In genomic region chr15:43187544-43188155, GRCh38 we compare ENCODE assay signal across 8 cellular contexts. TPM values are rescaled to one million over a fixed set of nuclear protein-coding genes. Genes with fewer than 3 reads are reported as not detected.
DNase-seq lines count a peak whose midpoint lies in the region; ATAC-seq, FAIRE-seq and TF ChIP-seq lines count a peak whose summit lies in the region.

No MANE protein-coding gene starts in this region.

- TF ChIP-seq POLR2A in GM12892 (IDR thresholded peaks at IDR 0.05; ENCODE audit: low read depth, low read length): no peak

- no peak overlapping the region for H3K27ac Mint-ChIP-seq in activated naive CD8-positive, alpha-beta T cell treated with anti-CD3 and anti-CD28 coated beads, Interleukin-2, amount 10 ng/mL, durations not matched to agents 7 days and 5 days
- no peak overlapping the region for H3K27ac Mint-ChIP-seq in activated naive CD8-positive, alpha-beta T cell treated with anti-CD3 and anti-CD28 coated beads, Interleukin-2, amount 50 U/mL, for 24 hours

- ATAC-seq in activated naive CD8-positive, alpha-beta T cell treated with anti-CD3 and anti-CD28 coated beads, Interleukin-2, amount 10 ng/mL, durations not matched to agents 7 days and 5 days (ENCODE audit: low read depth): no peak
- ATAC-seq in activated naive CD8-positive, alpha-beta T cell treated with anti-CD3 and anti-CD28 coated beads, Interleukin-2, amount 50 U/mL, for 24 hours: no peak
- ATAC-seq in GM18519 (IDR thresholded peaks at IDR 0.05; ENCODE audit: low FRiP score, unreplicated experiment): no peak

- peaks cover 16% of the 10 kb centered on the region for H3K36me3 Mint-ChIP-seq in activated naive CD8-positive, alpha-beta T cell treated with anti-CD3 and anti-CD28 coated beads, Interleukin-2, amount 10 ng/mL, durations not matched to agents 7 days and 5 days
- peaks cover 17% of the 10 kb centered on the region for H3K36me3 Mint-ChIP-seq in activated naive CD8-positive, alpha-beta T cell treated with anti-CD3 and anti-CD28 coated beads, Interleukin-2, amount 50 U/mL, for 24 hours (ENCODE audit: low read depth)

- H3K27me3 Mint-ChIP-seq in activated naive CD8-positive, alpha-beta T cell treated with anti-CD3 and anti-CD28 coated beads, Interleukin-2, amount 10 ng/mL, durations not matched to agents 7 days and 5 days: no peaks in the 10 kb centered on the region
- H3K27me3 Mint-ChIP-seq in activated naive CD8-positive, alpha-beta T cell treated with anti-CD3 and anti-CD28 coated beads, Interleukin-2, amount 50 U/mL, for 24 hours: no peaks in the 10 kb centered on the region

- H3K9me3 Mint-ChIP-seq in activated naive CD8-positive, alpha-beta T cell treated with anti-CD3 and anti-CD28 coated beads, Interleukin-2, amount 10 ng/mL, durations not matched to agents 7 days and 5 days: no peaks in the 10 kb centered on the region
- no peaks in the 10 kb centered on the region for H3K9me3 Mint-ChIP-seq in activated naive CD8-positive, alpha-beta T cell treated with anti-CD3 and anti-CD28 coated beads, Interleukin-2, amount 50 U/mL, for 24 hours

- no peak for DNase-seq in activated naive CD8-positive, alpha-beta T cell treated with anti-CD3 and anti-CD28 coated beads, Interleukin-2, amount 10 ng/mL, durations not matched to agents 7 days and 5 days
- DNase-seq in activated naive CD8-positive, alpha-beta T cell treated with anti-CD3 and anti-CD28 coated beads, Interleukin-2, amount 50 U/mL, for 24 hours: no peak
- DNase-seq in NCI-H1694 (lab: John Stamatoyannopoulos, UW): peak; percentile 21
- DNase-seq in amniotic stem cell (lab: John Stamatoyannopoulos, UW): peak; percentile 31
- DNase-seq in kidney glomerular epithelial cell (lab: John Stamatoyannopoulos, UW): peak; percentile 43
- no peak for DNase-seq in GM12892 (ENCODE audit: insufficient read length)
- no peak for DNase-seq in UCSD-AML1 (lab: John Stamatoyannopoulos, UW; ENCODE audit: unreplicated experiment)

- no peak for FAIRE-seq in GM12892 (lab: Jason Lieb, UNC)

- peak overlapping the region; percentile 39 for H3K4me3 Mint-ChIP-seq in activated naive CD8-positive, alpha-beta T cell treated with anti-CD3 and anti-CD28 coated beads, Interleukin-2, amount 10 ng/mL, durations not matched to agents 7 days and 5 days
- no peak overlapping the region for H3K4me3 Mint-ChIP-seq in activated naive CD8-positive, alpha-beta T cell treated with anti-CD3 and anti-CD28 coated beads, Interleukin-2, amount 50 U/mL, for 24 hours

- H3K4me1 Mint-ChIP-seq in activated naive CD8-positive, alpha-beta T cell treated with anti-CD3 and anti-CD28 coated beads, Interleukin-2, amount 10 ng/mL, durations not matched to agents 7 days and 5 days: peaks cover 26% of the 10 kb centered on the region
- H3K4me1 Mint-ChIP-seq in activated naive CD8-positive, alpha-beta T cell treated with anti-CD3 and anti-CD28 coated beads, Interleukin-2, amount 50 U/mL, for 24 hours: peaks cover 17% of the 10 kb centered on the region

- POLR2A ChIA-PET in activated naive CD8-positive, alpha-beta T cell treated with anti-CD3 and anti-CD28 coated beads, Interleukin-2, amount 10 ng/mL, durations not matched to agents 7 days and 5 days (lab: Charles Lee): no interaction called here

RNA-seq across cellular contexts. Expression of gene CCNDBP1, which starts 2.4 kb away (rescaled TPM):
- total RNA-seq in activated naive CD8-positive, alpha-beta T cell treated with anti-CD3 and anti-CD28 coated beads, Interleukin-2, amount 10 ng/mL, durations not matched to agents 7 days and 5 days: 10 to 100 TPM; 80.4 to 86.5 TPM
- polyA plus RNA-seq in GM12892 (2012; ENCODE audit: missing spikeins): 45.6 TPM

RNA-seq across cellular contexts. Expression of gene EPB42, which starts 33.2 kb away (rescaled TPM):
- not detected for total RNA-seq in activated naive CD8-positive, alpha-beta T cell treated with anti-CD3 and anti-CD28 coated beads, Interleukin-2, amount 10 ng/mL, durations not matched to agents 7 days and 5 days
- not detected for polyA plus RNA-seq in GM12892 (2012; ENCODE audit: missing spikeins)

RNA-seq across cellular contexts. Expression of gene TMEM62, which starts 54.3 kb away (rescaled TPM):
- 10 to 100 TPM; 23.3 to 28.1 TPM for total RNA-seq in activated naive CD8-positive, alpha-beta T cell treated with anti-CD3 and anti-CD28 coated beads, Interleukin-2, amount 10 ng/mL, durations not matched to agents 7 days and 5 days
- 14.0 TPM for polyA plus RNA-seq in GM12892 (2012; ENCODE audit: missing spikeins)

Comparison
In these comparisons a context has a peak if more than half of its experiments do, and no peak if none do; other contexts are left out.
1. DNase-seq: peak in NCI-H1694 (single experiment), amniotic stem cell (single experiment) and kidney glomerular epithelial cell (single experiment); none in activated naive CD8-positive, alpha-beta T cell treated with anti-CD3 and anti-CD28 coated beads, Interleukin-2, amount 10 ng/mL, durations not matched to agents 7 days and 5 days (single experiment), activated naive CD8-positive, alpha-beta T cell treated with anti-CD3 and anti-CD28 coated beads, Interleukin-2, amount 50 U/mL, for 24 hours (single experiment), GM12892 (single experiment) and UCSD-AML1 (single experiment).